ENCODE assay signal across 14 cellular contexts in genomic region chr12:49667319-49668090, GRCh38. TPM values are rescaled to one million over a fixed set of nuclear protein-coding genes. Genes with fewer than 3 reads are reported as not detected.
DNase-seq lines count a peak whose midpoint lies in the region; ATAC-seq and TF ChIP-seq lines count a peak whose summit lies in the region.
"Had no signal": no experiment of that assay in that cellular context is flagged by ENCODE, and none has a peak within 500 bp of the region (broad histone marks: within the 10 kb centered on the region; RNA-seq: fewer than 3 reads in every experiment).

No MANE protein-coding gene starts in this region.

- POLR2A ChIA-PET in WTC11 (lab: Charles Lee) = no interaction called here

- H3K4me1 Mint-ChIP-seq in activated naive CD4-positive, alpha-beta T cell treated with anti-CD3 and anti-CD28 coated beads, Interleukin-2, amount 50 U/mL, for 24 hours = peaks cover 96% of the 10 kb centered on the region
- peaks cover 90% of the 10 kb centered on the region for H3K4me1 Mint-ChIP-seq in activated naive CD4-positive, alpha-beta T cell treated with anti-CD3 and anti-CD28 coated beads, Interleukin-2, amount 10 ng/mL, durations not matched to agents 7 days and 5 days
- H3K4me1 Mint-ChIP-seq in WTC11 = peaks cover 22% of the 10 kb centered on the region

- no peaks in the 10 kb centered on the region for H3K9me3 Mint-ChIP-seq in activated naive CD4-positive, alpha-beta T cell treated with anti-CD3 and anti-CD28 coated beads, Interleukin-2, amount 50 U/mL, for 24 hours
- H3K9me3 Mint-ChIP-seq in activated naive CD4-positive, alpha-beta T cell treated with anti-CD3 and anti-CD28 coated beads, Interleukin-2, amount 10 ng/mL, durations not matched to agents 7 days and 5 days = no peaks in the 10 kb centered on the region
- H3K9me3 Mint-ChIP-seq in WTC11 = no peaks in the 10 kb centered on the region
- H3K9me3 Mint-ChIP-seq: endodermal cell had no signal

- H3K27me3 Mint-ChIP-seq in activated naive CD4-positive, alpha-beta T cell treated with anti-CD3 and anti-CD28 coated beads, Interleukin-2, amount 50 U/mL, for 24 hours = no peaks in the 10 kb centered on the region
- no peaks in the 10 kb centered on the region for H3K27me3 Mint-ChIP-seq in activated naive CD4-positive, alpha-beta T cell treated with anti-CD3 and anti-CD28 coated beads, Interleukin-2, amount 10 ng/mL, durations not matched to agents 7 days and 5 days
- no peaks in the 10 kb centered on the region for H3K27me3 Mint-ChIP-seq in WTC11 (ENCODE audit: low read depth)

- peak overlapping the region; percentile 38 for H3K4me3 Mint-ChIP-seq in activated naive CD4-positive, alpha-beta T cell treated with anti-CD3 and anti-CD28 coated beads, Interleukin-2, amount 50 U/mL, for 24 hours
- H3K4me3 Mint-ChIP-seq in activated naive CD4-positive, alpha-beta T cell treated with anti-CD3 and anti-CD28 coated beads, Interleukin-2, amount 10 ng/mL, durations not matched to agents 7 days and 5 days = no peak overlapping the region
- H3K4me3 Mint-ChIP-seq in WTC11 = no peak overlapping the region
- H3K4me3 Mint-ChIP-seq: endodermal cell had no signal

- peaks cover 10% of the 10 kb centered on the region for H3K36me3 Mint-ChIP-seq in activated naive CD4-positive, alpha-beta T cell treated with anti-CD3 and anti-CD28 coated beads, Interleukin-2, amount 50 U/mL, for 24 hours
- peaks cover 41% of the 10 kb centered on the region for H3K36me3 Mint-ChIP-seq in activated naive CD4-positive, alpha-beta T cell treated with anti-CD3 and anti-CD28 coated beads, Interleukin-2, amount 10 ng/mL, durations not matched to agents 7 days and 5 days
- H3K36me3 Mint-ChIP-seq in WTC11 = no peaks in the 10 kb centered on the region

- CTCF ChIA-PET in activated naive CD4-positive, alpha-beta T cell treated with anti-CD3 and anti-CD28 coated beads, Interleukin-2, amount 10 ng/mL, durations not matched to agents 7 days and 5 days (lab: Charles Lee) = interaction anchor here (0.9 to 1.3 kb wide), 2 partner anchors 36 to 39 kb away, joined by 5 to 7 read pairs; partner anchors contain the start of gene FMNL3
- CTCF ChIA-PET in WTC11 (lab: Charles Lee) = interaction anchor here (1.0 kb wide), 1 partner anchor 74 kb away, joined by 3 read pairs; the partner anchor contains the start of gene TMBIM6

- H3K4me3 ChIP-seq in fibroblast of the aortic adventitia (ENCODE audit: low read depth, low read length) = no peak overlapping the region

- peak overlapping the region; percentile 5 for H3K27ac ChIP-seq in substantia nigra (ENCODE audit: low read depth, low read length, poor library complexity, severe bottlenecking)

- DNase-seq in activated naive CD4-positive, alpha-beta T cell treated with anti-CD3 and anti-CD28 coated beads, Interleukin-2, amount 10 ng/mL, durations not matched to agents 7 days and 5 days = no peak
- DNase-seq in WTC11 (ENCODE audit: low spot score) (no peak), fibroblast of the aortic adventitia (ENCODE audit: low read depth) (peak; percentile 59), substantia nigra (lab: John Stamatoyannopoulos, UW) (no peak)
- DNase-seq: activated CD4-positive, CD25-positive, alpha-beta regulatory T cell treated with anti-CD3 and anti-CD28 coated beads, Interleukin-2, amount 50 U/mL, for 72 hours; amygdala; endodermal cell; NCI-H1417; NCI-H526 treated with DMSO at 0.1 percent for 48 hours; SHP77 treated with DMSO at 0.1 percent for 48 hours had no signal

- TF ChIP-seq CTCF in WTC11 (IDR thresholded peaks at IDR 0.05) = no peak
- TF ChIP-seq CTCF in fibroblast of the aortic adventitia (IDR thresholded peaks at IDR 0.05; ENCODE audit: insufficient read depth, low read length) = no peak

- no peak for ATAC-seq in WTC11
- ATAC-seq in HG03108 (IDR thresholded peaks at IDR 0.05; ENCODE audit: unreplicated experiment) = no peak
- no peak for ATAC-seq in HG02885 (IDR thresholded peaks at IDR 0.05; ENCODE audit: poor library complexity, unreplicated experiment)
- no peak for ATAC-seq in GM21619 (IDR thresholded peaks at IDR 0.05; ENCODE audit: unreplicated experiment)

- peak overlapping the region; percentile 85 for H3K27ac Mint-ChIP-seq in activated naive CD4-positive, alpha-beta T cell treated with anti-CD3 and anti-CD28 coated beads, Interleukin-2, amount 50 U/mL, for 24 hours
- H3K27ac Mint-ChIP-seq in activated naive CD4-positive, alpha-beta T cell treated with anti-CD3 and anti-CD28 coated beads, Interleukin-2, amount 10 ng/mL, durations not matched to agents 7 days and 5 days = no peak overlapping the region
- H3K27ac Mint-ChIP-seq in WTC11 = peak overlapping the region; percentile 62; the same call in 1 of the 2 replicates

TF ChIP-seq in WTC11, 78 proteins besides CTCF, POLR2A, EP300 and RAD21 (continues in another document):
- TF ChIP-seq PRDM15 (CRISPR knock-in tag; IDR thresholded peaks at IDR 0.05) (no peak), CREB1 (CRISPR knock-in tag; IDR thresholded peaks at IDR 0.05) (no peak), ZNF425 (CRISPR knock-in tag; conservative IDR thresholded peaks at IDR 0.05) (no peak), ZNF232 (CRISPR knock-in tag; IDR thresholded peaks at IDR 0.05) (no peak), MXD4 (CRISPR knock-in tag; IDR thresholded peaks at IDR 0.05; ENCODE audit: borderline replicate concordance) (no peak), ELF4 (CRISPR knock-in tag; IDR thresholded peaks at IDR 0.05; ENCODE audit: low read depth) (no peak), TP53 (CRISPR knock-in tag; IDR thresholded peaks at IDR 0.05) (no peak), OVOL2 (CRISPR knock-in tag; IDR thresholded peaks at IDR 0.05; ENCODE audit: borderline replicate concordance) (no peak), MYBL2 (CRISPR knock-in tag; IDR thresholded peaks at IDR 0.05) (no peak), ATF2 (CRISPR knock-in tag; IDR thresholded peaks at IDR 0.05; ENCODE audit: borderline replicate concordance, low read depth) (no peak), ZMAT4 (CRISPR knock-in tag; IDR thresholded peaks at IDR 0.05) (no peak), CREM (CRISPR knock-in tag; IDR thresholded peaks at IDR 0.05) (no peak)

RNA-seq across cellular contexts. Expression of gene FMNL3, which starts 39.7 kb away (rescaled TPM):
- total RNA-seq in WTC11 (2021) (15.2 to 19.3 TPM (median 15.6 TPM) in 3 replicates), fibroblast of the aortic adventitia (ENCODE audit: low replicate concordance) (12.0 and 20.8 TPM in 2 replicates)

RNA-seq across cellular contexts. Expression of gene PRPF40B, which starts 44.1 kb away (rescaled TPM):
- total RNA-seq in WTC11 (2021) (38.0 to 46.0 TPM (median 40.5 TPM) in 3 replicates), fibroblast of the aortic adventitia (ENCODE audit: low replicate concordance) (10.5 and 16.8 TPM in 2 replicates)
